Comparison of ENCODE assay signal across 20 cellular contexts in genomic region chr6:15206887-15207286, GRCh38. TPM values are rescaled to one million over a fixed set of nuclear protein-coding genes. Genes with fewer than 3 reads are reported as not detected.
DNase-seq lines count a peak whose midpoint lies in the region; FAIRE-seq and TF ChIP-seq lines count a peak whose summit lies in the region.
"Had no signal": no experiment of that assay in that cellular context is flagged by ENCODE, and none has a peak within 500 bp of the region (broad histone marks: within the 10 kb centered on the region; RNA-seq: fewer than 3 reads in every experiment).

No MANE protein-coding gene starts in this region.

- no peaks in the 10 kb centered on the region for H3K79me2 ChIP-seq in astrocyte (ENCODE audit: insufficient read depth, low read length)

- no peaks in the 10 kb centered on the region for H4K20me1 ChIP-seq in astrocyte (ENCODE audit: insufficient read depth, low read length)

- no peak overlapping the region for H3K9ac ChIP-seq in astrocyte (ENCODE audit: low read length)

- H3K36me3 Mint-ChIP-seq in CD14-positive monocyte = no peaks in the 10 kb centered on the region
- peaks cover 2% of the 10 kb centered on the region for H3K36me3 Mint-ChIP-seq in astrocyte (ENCODE audit: low read depth, unreplicated experiment)

- no peak overlapping the region for H3K4me2 ChIP-seq in astrocyte (ENCODE audit: low read length)

- H3K4me3 Mint-ChIP-seq in CD14-positive monocyte (no peak overlapping the region), astrocyte (ENCODE audit: unreplicated experiment) (no peak overlapping the region)

- H3K27me3 Mint-ChIP-seq in CD14-positive monocyte (ENCODE audit: low read depth in 3 of 3) (peaks cover 0 to 5% (median 0%) of the 10 kb centered on the region in 3 donors), astrocyte (ENCODE audit: low read depth, unreplicated experiment) (no peaks in the 10 kb centered on the region)

- intact Hi-C loops in CD14-positive monocyte (cut with micrococcal nuclease) = loop anchor here in 1 of 2 donors (5.0 kb wide), 1 partner anchor 40 kb away; the partner anchor contains the start of gene JARID2

- DNase-seq in CD14-positive monocyte (ENCODE audit: low spot score) (no peak), HL-60 (ENCODE audit: low read depth in 1 of 2, low spot score in 1 of 2) (no peak), astrocyte (ENCODE audit: low read depth) (no peak), left kidney (ENCODE audit: low read depth, low spot score) (peak; percentile 5), caudate nucleus (lab: John Stamatoyannopoulos, UW) (no peak), GM19239 (ENCODE audit: insufficient read length, low spot score) (no peak), AML-193 (lab: John Stamatoyannopoulos, UW) (no peak)
- no peak for DNase-seq in stimulated activated CD4-positive, alpha-beta T cell treated with anti-CD3 and anti-CD28 coated beads, Interleukin-2, amount 100 ng/mL, for 24 hours
- DNase-seq: C1 segment of cervical spinal cord, DND-41, KG1, NCI-H187, NCI-H345, NCI-H524 treated with DMSO at 0.1 percent for 48 hours, SIG-M5 had no signal

- H3K9me3 Mint-ChIP-seq in CD14-positive monocyte = peaks cover 0 to 1% (median 0%) of the 10 kb centered on the region in 7 donors
- H3K9me3 Mint-ChIP-seq in astrocyte (ENCODE audit: unreplicated experiment) = no peaks in the 10 kb centered on the region

- no peaks in the 10 kb centered on the region for H3K36me3 ChIP-seq in astrocyte (ENCODE audit: insufficient read depth, low read length)
- H3K36me3 ChIP-seq: HAP-1 had no signal

- H3K4me3 ChIP-seq in HL-60 (replicated peaks; ENCODE audit: insufficient read depth, low read length) (no peak overlapping the region), astrocyte (ENCODE audit: insufficient read depth, low read depth, low read length) (no peak overlapping the region)
- H3K4me3 ChIP-seq: HAP-1 had no signal

- H3K27ac ChIP-seq in HL-60 (replicated peaks) (peak overlapping the region; percentile 30; the same call in 1 of the 2 replicates), astrocyte (ENCODE audit: low read depth, low read length) (no peak overlapping the region), caudate nucleus (ENCODE audit: low read depth, low read length) (no peak overlapping the region)
- H3K27ac ChIP-seq: RWPE1 had no signal

- H3K4me1 Mint-ChIP-seq in CD14-positive monocyte (peaks cover 25% of the 10 kb centered on the region), astrocyte (ENCODE audit: low read depth, unreplicated experiment) (peaks cover 15% of the 10 kb centered on the region)

- H3K27me3 ChIP-seq in HL-60 (ENCODE audit: insufficient read depth, poor library complexity, severe bottlenecking) = no peaks in the 10 kb centered on the region
- no peaks in the 10 kb centered on the region for H3K27me3 ChIP-seq in astrocyte (ENCODE audit: insufficient read depth, low read length)

- TF ChIP-seq CTCF in CD14-positive monocyte (IDR thresholded peaks at IDR 0.05) (no peak), HL-60 (IDR thresholded peaks at IDR 0.05; ENCODE audit: insufficient read depth, low read length) (no peak), astrocyte (IDR thresholded peaks at IDR 0.05; ENCODE audit: insufficient read depth, low read depth, low read length) (no peak)

- H3K9me3 ChIP-seq in astrocyte (ENCODE audit: insufficient read depth, low read depth, low read length) = no peaks in the 10 kb centered on the region
- H3K9me3 ChIP-seq: HAP-1 had no signal

- no peak overlapping the region for H2AFZ ChIP-seq in astrocyte (ENCODE audit: low read depth, low read length)

- peak overlapping the region in 6 of 7 donors; percentile 50 to 76 (median 68) for H3K27ac Mint-ChIP-seq in CD14-positive monocyte
- H3K27ac Mint-ChIP-seq in astrocyte (ENCODE audit: unreplicated experiment) = peak overlapping the region; percentile 92

- FAIRE-seq in astrocyte (lab: Jason Lieb, UNC) (no peak), GM19239 (lab: Jason Lieb, UNC) (no peak)
- FAIRE-seq: A204.1, G401.6, HepG2 had no signal

- no peaks in the 10 kb centered on the region for H3K4me1 ChIP-seq in astrocyte (ENCODE audit: insufficient read depth, low read length)

RNA-seq across cellular contexts. Expression of gene JARID2, which starts 39.0 kb away (rescaled TPM):
- 10 to 100 TPM in 1 of 2 donors, 1 to 10 TPM in 1; 6.8 to 12.5 TPM for polyA plus RNA-seq in CD14-positive monocyte
- total RNA-seq in astrocyte = 23.3 and 24.2 TPM in 2 replicates
